ENCODE assay signal across 9 cellular contexts in the genomic region with DNA sequence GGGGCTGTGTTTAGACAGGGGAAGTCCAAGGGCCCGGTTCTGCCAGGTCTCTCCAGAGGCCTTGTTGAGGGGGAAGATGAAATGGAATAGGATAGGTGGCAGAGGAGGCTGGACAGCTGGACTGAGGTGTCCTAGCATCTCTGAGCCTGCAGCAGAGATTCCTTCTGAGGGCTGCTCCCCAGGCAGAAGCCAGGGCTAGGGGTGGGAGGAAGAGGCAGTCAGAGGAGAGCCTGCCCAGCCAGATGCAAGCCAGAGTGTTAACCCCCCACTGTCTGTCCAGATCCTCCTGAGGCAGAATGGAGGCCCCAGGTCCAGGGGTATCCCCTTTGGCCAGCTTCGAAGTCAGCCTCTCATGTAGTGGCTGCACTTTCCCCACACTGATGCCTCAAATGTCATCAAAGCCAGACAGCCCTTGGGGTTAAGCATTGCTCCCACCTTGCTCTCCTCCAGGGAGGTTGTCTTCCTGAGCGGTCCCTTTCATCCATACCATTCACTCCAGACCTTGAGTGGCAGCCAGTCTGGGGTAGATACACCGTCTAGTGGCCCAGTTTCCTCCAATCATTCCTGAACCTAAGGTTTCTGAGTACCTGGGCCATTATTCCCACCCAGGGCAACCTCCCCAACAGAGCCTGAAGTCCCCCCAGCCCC. TPM values are rescaled to one million over a fixed set of nuclear protein-coding genes. Genes with fewer than 3 reads are reported as not detected.
DNase-seq lines count a peak whose midpoint lies in the region; ATAC-seq and TF ChIP-seq lines count a peak whose summit lies in the region.
"Had no signal": no experiment of that assay in that cellular context is flagged by ENCODE, and none has a peak within 500 bp of the region (broad histone marks: within the 10 kb centered on the region; RNA-seq: fewer than 3 reads in every experiment).

No MANE protein-coding gene starts in this region.

- H3K36me3 Mint-ChIP-seq in activated naive CD8-positive, alpha-beta T cell treated with anti-CD3 and anti-CD28 coated beads for 36 hours: peaks cover 42% of the 10 kb centered on the region
- peaks cover 0 to 3% (median 0%) of the 10 kb centered on the region in 3 donors for H3K36me3 Mint-ChIP-seq in immature natural killer cell

- H3K9me3 ChIP-seq in smooth muscle cell (replicated peaks; ENCODE audit: low read depth): no peaks in the 10 kb centered on the region

- no peaks in the 10 kb centered on the region for H3K36me3 ChIP-seq in smooth muscle cell (ENCODE audit: low read depth)

- peaks cover 56% of the 10 kb centered on the region for H4K20me1 ChIP-seq in smooth muscle cell (ENCODE audit: low read depth)

- H3K27me3 Mint-ChIP-seq in activated naive CD8-positive, alpha-beta T cell treated with anti-CD3 and anti-CD28 coated beads for 36 hours: no peaks in the 10 kb centered on the region
- peaks cover 6 to 25% (median 13%) of the 10 kb centered on the region in 3 donors for H3K27me3 Mint-ChIP-seq in immature natural killer cell (ENCODE audit: low read depth in 3 of 3)

- peak overlapping the region; percentile 92 for H3K4me2 ChIP-seq in smooth muscle cell

- no peak for TF ChIP-seq CTCF in GM12865 (IDR thresholded peaks at IDR 0.05; ENCODE audit: insufficient read depth, low read depth, low read length, missing control alignments)
- no peak for TF ChIP-seq CTCF in smooth muscle cell (IDR thresholded peaks at IDR 0.05; ENCODE audit: borderline replicate concordance, insufficient read depth, poor library complexity, severe bottlenecking)

- peaks cover 36% of the 10 kb centered on the region for H3K4me1 Mint-ChIP-seq in activated naive CD8-positive, alpha-beta T cell treated with anti-CD3 and anti-CD28 coated beads for 36 hours
- H3K4me1 Mint-ChIP-seq in immature natural killer cell: peaks cover 13 to 17% of the 10 kb centered on the region in 2 donors

- H3K27ac ChIP-seq in smooth muscle cell (ENCODE audit: low read depth): no peak overlapping the region

- ATAC-seq in HG03342 (IDR thresholded peaks at IDR 0.05; ENCODE audit: unreplicated experiment): no peak

- DNase-seq in GM12865 (ENCODE audit: low read depth) (no peak), immature natural killer cell (no peak), smooth muscle cell (lab: John Stamatoyannopoulos, UW; ENCODE audit: unreplicated experiment) (no peak), mucosa of gallbladder (ENCODE audit: low spot score) (no peak), inferior parietal cortex (ENCODE audit: extremely low spot score) (no peak), NCI-H187 treated with DMSO at 0.1 percent for 48 hours (lab: John Stamatoyannopoulos, UW) (no peak)
- no peak for DNase-seq in activated naive CD8-positive, alpha-beta T cell treated with anti-CD3 and anti-CD28 coated beads for 36 hours
- DNase-seq: NCI-H1436 treated with DMSO at 0.1 percent for 48 hours had no signal

- H3K9ac ChIP-seq in smooth muscle cell (ENCODE audit: low read depth): no peak overlapping the region

- H3K79me2 ChIP-seq in smooth muscle cell (ENCODE audit: low read depth): peaks cover 45% of the 10 kb centered on the region

- H3K4me3 ChIP-seq in GM12865 (ENCODE audit: low read depth, low read length) (peak overlapping the region; percentile 71), smooth muscle cell (peak overlapping the region; percentile 76)

- no peaks in the 10 kb centered on the region for H3F3A ChIP-seq in smooth muscle cell (ENCODE audit: low read depth)

- H2AFZ ChIP-seq in smooth muscle cell (ENCODE audit: low read depth): no peak overlapping the region

- WGBS in smooth muscle cell (ENCODE audit: low lambda C conversion rate): 70% methylated on average over 4 of the region's 4 CpGs

- peak overlapping the region; percentile 75 for H3K27ac Mint-ChIP-seq in activated naive CD8-positive, alpha-beta T cell treated with anti-CD3 and anti-CD28 coated beads for 36 hours
- no peak overlapping the region for H3K27ac Mint-ChIP-seq in immature natural killer cell

- peaks cover 5% of the 10 kb centered on the region for H3K4me1 ChIP-seq in smooth muscle cell (ENCODE audit: low read depth)

- no peaks in the 10 kb centered on the region for H3K9me3 Mint-ChIP-seq in activated naive CD8-positive, alpha-beta T cell treated with anti-CD3 and anti-CD28 coated beads for 36 hours
- H3K9me3 Mint-ChIP-seq in immature natural killer cell: no peaks in the 10 kb centered on the region

- H3K27me3 ChIP-seq in smooth muscle cell (ENCODE audit: low read depth): no peaks in the 10 kb centered on the region

- H3K4me3 Mint-ChIP-seq in activated naive CD8-positive, alpha-beta T cell treated with anti-CD3 and anti-CD28 coated beads for 36 hours: peak overlapping the region; percentile 86
- peak overlapping the region; percentile 70 to 80 (median 77) for H3K4me3 Mint-ChIP-seq in immature natural killer cell

RNA-seq across cellular contexts. Expression of gene CSF1, which starts 1.7 kb away (rescaled TPM):
- total RNA-seq in activated naive CD8-positive, alpha-beta T cell treated with anti-CD3 and anti-CD28 coated beads for 36 hours: 10 to 100 TPM; 21.2 to 24.9 TPM
- under 1 TPM; 0.55 to 0.97 (median 0.65) TPM for polyA plus RNA-seq in immature natural killer cell
- 30.9 and 43.4 TPM in 2 replicates for total RNA-seq in smooth muscle cell
- 17.1 and 22.4 TPM in 2 replicates for polyA plus RNA-seq in smooth muscle cell
- 184 TPM for total RNA-seq in mucosa of gallbladder
